In the genomic region with DNA sequence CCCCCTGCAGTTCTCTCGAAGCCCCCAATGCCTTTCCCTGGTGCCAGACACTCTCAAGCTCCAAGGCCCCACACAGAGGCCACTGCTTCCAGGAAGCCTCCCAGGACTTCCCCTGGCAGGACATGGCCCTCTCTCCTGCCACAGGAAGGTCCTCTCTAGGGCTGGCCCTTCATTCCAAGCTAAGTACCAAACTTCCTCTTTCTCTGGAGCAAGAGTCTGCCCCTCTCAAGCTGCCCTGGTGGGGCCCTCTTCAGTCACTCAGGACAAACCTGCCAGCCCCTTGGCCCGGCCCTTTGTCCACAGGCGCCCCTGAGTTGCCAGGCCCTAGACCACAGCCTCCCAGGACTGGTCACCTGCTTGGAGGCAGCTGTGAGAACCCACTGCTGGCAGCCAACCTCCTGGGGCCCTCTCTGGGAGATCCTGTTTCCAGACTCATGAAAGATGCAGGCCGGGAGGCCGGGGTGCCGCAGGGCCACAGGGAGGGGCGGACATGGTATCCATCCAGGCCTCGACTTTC, we compare ENCODE assay signal across 10 cellular contexts. TPM values are rescaled to one million over a fixed set of nuclear protein-coding genes. Genes with fewer than 3 reads are reported as not detected.
A peak's percentile ranks its signal among the peaks of the same experiment; 100 is the strongest.
DNase-seq lines count a peak whose midpoint lies in the region; ATAC-seq, FAIRE-seq and TF ChIP-seq lines count a peak whose summit lies in the region.
"Had no signal": no experiment of that assay in that cellular context is flagged by ENCODE, and none has a peak within 500 bp of the region (broad histone marks: within the 10 kb centered on the region; RNA-seq: fewer than 3 reads in every experiment).

No MANE protein-coding gene starts in this region.

- H3K36me3 ChIP-seq in GM12878 (ENCODE audit: control insufficient read depth in 2 of 2, insufficient read depth in 2 of 2, low read length in 1 of 2) (peaks cover 0 to 4% of the 10 kb centered on the region in 2 experiments; a peak in 2 of 4 replicates), liver (ENCODE audit: control insufficient read depth in 4 of 4, insufficient read depth in 3 of 4, low read depth in 1 of 4, low read length in 3 of 4) (peaks cover 4 to 22% (median 11%) of the 10 kb centered on the region in 4 donors), suprapubic skin (peaks cover 33% of the 10 kb centered on the region)

- DNase-seq in T-helper 2 cell treated with Interferon-gamma antibody and Interleukin-4, amounts not matched to agents 5 μg/mL and 100 μg/mL, for 36 hours (ENCODE audit: low spot score), result no peak
- DNase-seq in T-helper 2 cell (no peak), GM12878 (ENCODE audit: low read depth, low spot score) (no peak), suprapubic skin (ENCODE audit: low spot score in 2 of 2) (peak; percentile 62 to 74), NCI-H2081 treated with DMSO at 0.1 percent for 48 hours (lab: John Stamatoyannopoulos, UW) (no peak)
- DNase-seq in stimulated activated CD4-positive, alpha-beta T cell treated with anti-CD3 and anti-CD28 coated beads, Interleukin-4, amount 100 ng/mL, for 4 hours, result no peak
- DNase-seq: effector CD8-positive, alpha-beta T cell had no signal

- H3K4me3 Mint-ChIP-seq in T-helper 2 cell treated with Interferon-gamma antibody and Interleukin-4, amounts not matched to agents 5 μg/mL and 100 μg/mL, for 36 hours, result peak overlapping the region; percentile 36

- H3K9ac ChIP-seq in GM12878 (ENCODE audit: control insufficient read depth, insufficient read depth, low read length), result no peak overlapping the region
- no peak overlapping the region for H3K9ac ChIP-seq in liver (ENCODE audit: low read depth in 1 of 2, low read length in 2 of 2)

- peaks cover 22% of the 10 kb centered on the region for H3K4me1 Mint-ChIP-seq in T-helper 2 cell treated with Interferon-gamma antibody and Interleukin-4, amounts not matched to agents 5 μg/mL and 100 μg/mL, for 36 hours (ENCODE audit: low read depth)

- intact Hi-C loops in GM12878 (cut with micrococcal nuclease; ENCODE audit: unreplicated experiment), result no loop called here

- H3K27me3 Mint-ChIP-seq in T-helper 2 cell treated with Interferon-gamma antibody and Interleukin-4, amounts not matched to agents 5 μg/mL and 100 μg/mL, for 36 hours (ENCODE audit: low read depth), result no peaks in the 10 kb centered on the region

- H3K9me3 ChIP-seq in GM12878 (replicated peaks; ENCODE audit: control insufficient read depth, insufficient read depth, low read length), result no peaks in the 10 kb centered on the region
- no peaks in the 10 kb centered on the region for H3K9me3 ChIP-seq in liver (ENCODE audit: control insufficient read depth in 4 of 4, low read length in 3 of 4)
- H3K9me3 ChIP-seq in suprapubic skin, result no peaks in the 10 kb centered on the region

- H3K36me3 Mint-ChIP-seq in T-helper 2 cell treated with Interferon-gamma antibody and Interleukin-4, amounts not matched to agents 5 μg/mL and 100 μg/mL, for 36 hours (ENCODE audit: low read depth), result peaks cover 5% of the 10 kb centered on the region

- H3K27me3 ChIP-seq in GM12878 (replicated peaks in 1 of 2; ENCODE audit: control insufficient read depth in 2 of 2, insufficient read depth in 2 of 2, low read length in 1 of 2) (no peaks in the 10 kb centered on the region), liver (ENCODE audit: control insufficient read depth in 4 of 4, insufficient read depth in 4 of 4, low read length in 3 of 4) (no peaks in the 10 kb centered on the region), suprapubic skin (no peaks in the 10 kb centered on the region)

- in situ Hi-C loops in GM12878 (cut with MboI), result no loop called here

- peak overlapping the region; percentile 60 for H3K27ac Mint-ChIP-seq in T-helper 2 cell treated with Interferon-gamma antibody and Interleukin-4, amounts not matched to agents 5 μg/mL and 100 μg/mL, for 36 hours

- CTCF ChIA-PET in GM12878 (lab: Yijun Ruan, JAX), result interaction anchor here (1.2 kb wide), 1 partner anchor 18 kb away, joined by 6 read pairs; no protein-coding TSS in a partner anchor

- no peaks in the 10 kb centered on the region for H3K9me3 Mint-ChIP-seq in T-helper 2 cell treated with Interferon-gamma antibody and Interleukin-4, amounts not matched to agents 5 μg/mL and 100 μg/mL, for 36 hours

- 44% methylated on average over 8 of the region's 8 CpGs for WGBS in GM12878 (ENCODE audit: insufficient coverage, insufficient replicate concordance, low lambda C conversion rate, missing lambda C conversion rate)
- 73% methylated on average over 8 of the region's 8 CpGs for WGBS in liver
- WGBS in suprapubic skin, result 60% methylated on average over 1 of the region's 8 CpGs

- H3K4me3 ChIP-seq in GM12878, result no peak overlapping the region
- no peak overlapping the region for H3K4me3 ChIP-seq in liver (ENCODE audit: low read depth in 1 of 3, low read length in 3 of 3)
- H3K4me3 ChIP-seq in suprapubic skin, result no peak overlapping the region

- TF ChIP-seq EP300 in GM12878 (IDR thresholded peaks at IDR 0.05; ENCODE audit: borderline replicate concordance in 1 of 2, control insufficient read depth in 1 of 2, low read depth in 2 of 2, low read length in 2 of 2) (no peak), suprapubic skin (IDR thresholded peaks at IDR 0.05) (no peak)

- TF ChIP-seq RAD21 in GM12878 (IDR thresholded peaks at IDR 0.05; ENCODE audit: insufficient read depth, low read depth, low read length), result no peak
- TF ChIP-seq RAD21 in liver (IDR thresholded peaks at IDR 0.05), result no peak

- POLR2A ChIA-PET in GM12878 (lab: Charles Lee), result interaction anchor here (0.5 to 1.5 kb wide), 2 partner anchors 32 to 80 kb away, joined by 4 to 5 read pairs; partner anchors contain the start of gene CARD19

- H4K20me1 ChIP-seq in GM12878 (ENCODE audit: control insufficient read depth, insufficient read depth), result no peaks in the 10 kb centered on the region

- SMC1A ChIA-PET in GM12878 (lab: Charles Lee; ENCODE audit: uncharacterized antibody, unreplicated experiment), result interaction anchor here (1.5 kb wide), 1 partner anchor 19 kb away, joined by 4 read pairs; no protein-coding TSS in a partner anchor

- H3K79me2 ChIP-seq in GM12878 (ENCODE audit: control insufficient read depth, insufficient read depth, low read length), result peaks cover 5% of the 10 kb centered on the region

- H3K27ac ChIP-seq in GM12878 (ENCODE audit: control insufficient read depth, insufficient read depth) (no peak overlapping the region), liver (ENCODE audit: low read depth in 1 of 2, low read length in 2 of 2) (peak overlapping the region; percentile 25 to 40), suprapubic skin (peak overlapping the region; percentile 71)

- TF ChIP-seq POLR2A in GM12878 (IDR thresholded peaks at IDR 0.05; ENCODE audit: low read depth, low read length) (no peak), suprapubic skin (IDR thresholded peaks at IDR 0.05) (no peak)

- no peak overlapping the region for H3K4me2 ChIP-seq in GM12878 (ENCODE audit: control insufficient read depth, insufficient read depth)

- RAD21 ChIA-PET in GM12878 (lab: Charles Lee; ENCODE audit: unreplicated experiment), result interaction anchor here (5.4 kb wide), 1 partner anchor 19 kb away, joined by 21 read pairs; no protein-coding TSS in a partner anchor

- H2AFZ ChIP-seq in GM12878 (ENCODE audit: control insufficient read depth, low read depth, low read length), result no peak overlapping the region

- no TSS peak for BruUV-seq in GM12878 (replicated peaks; lab: Mats Ljungman, UMichigan)

- H3K4me1 ChIP-seq in GM12878 (ENCODE audit: control insufficient read depth, insufficient read depth, low read length) (peaks cover 19% of the 10 kb centered on the region), liver (ENCODE audit: control insufficient read depth in 4 of 4, insufficient read depth in 4 of 4, low read length in 3 of 4) (peaks cover 12 to 49% (median 29%) of the 10 kb centered on the region in 4 donors), suprapubic skin (peaks cover 68% of the 10 kb centered on the region)

- TF ChIP-seq CTCF in GM12878 (IDR thresholded peaks at IDR 0.05 in 2 of 3, conservative IDR thresholded peaks at IDR 0.05 in 1 of 3; ENCODE audit: control insufficient read depth in 2 of 3, extremely low read depth in 1 of 3, insufficient read depth in 1 of 3, low read depth in 3 of 3, low read length in 3 of 3) (no peak), liver (IDR thresholded peaks at IDR 0.05; ENCODE audit: low read depth, low read length, missing input control) (no peak), suprapubic skin (IDR thresholded peaks at IDR 0.05) (no peak)

- ATAC-seq in GM12878 (peak; percentile 12), HG03439 (IDR thresholded peaks at IDR 0.05; ENCODE audit: unreplicated experiment) (no peak)

- no peak for FAIRE-seq in GM12878 (lab: Jason Lieb, UNC)
- FAIRE-seq: A204.1 had no signal

RNA-seq across cellular contexts. Expression of gene NINJ1, which starts 6.6 kb away (rescaled TPM):
- total RNA-seq in GM12878 (2013; cell fraction: nucleolus; rRNA removed), result 38.5 and 41.6 TPM in 2 replicates
- total RNA-seq in GM12878 (2014; rRNA removed) (18.6 and 23.0 TPM in 2 replicates), GM12878 (2014; rRNA removed; fragmentation: Illumina TruSeq; extraction: Trizol) (8.0 TPM in 2 replicates), GM12878 (2021) (15.1 and 16.6 TPM in 2 replicates), liver (10 to 100 TPM; 31.2 to 40.0 TPM), suprapubic skin (100 to 1,000 TPM in 3 of 4 donors, 10 to 100 TPM in 1; 88.3 to 158 (median 113) TPM)
- polyA plus RNA-seq in GM12878 (2011; ENCODE audit: low read depth), result 13.3 TPM
- polyA plus RNA-seq in GM12878 (2011; rRNA removed) (12.7 and 33.5 TPM in 2 replicates), GM12878 (2014; fragmentation: Illumina TruSeq; extraction: Trizol) (2.5 and 8.7 TPM in 2 replicates), GM12878 (2014; fragmentation: Nextera tagmentation; extraction: Ambion mirVana) (1 to 10 TPM in 1 of 2 experiments, under 1 TPM in 1; 0.64 to 2.5 TPM), GM12878 (2014; rRNA removed) (23.7 and 27.5 TPM in 2 replicates), GM12878 (2016; fragmentation: Nextera tagmentation; extraction: Ambion mirVana) (10 to 100 TPM; 19.1 to 19.3 TPM), liver (10 to 100 TPM; 70.4 to 72.1 TPM)
- polyA plus RNA-seq in GM12878 (2011; cell fraction: cytosol; rRNA removed), result 55.7 and 66.8 TPM in 2 replicates
- 48.8 and 50.5 TPM in 2 replicates for polyA plus RNA-seq in GM12878 (2011; cell fraction: nucleus; rRNA removed)
- polyA plus RNA-seq in GM12878 (2012), result 25.3 and 27.1 TPM in 2 replicates
- 21.6 and 36.2 TPM in 2 replicates for polyA minus RNA-seq in GM12878 (2011; rRNA and poly(A)+ RNA removed)
- 14.6 and 15.7 TPM in 2 replicates for polyA minus RNA-seq in GM12878 (2011; cell fraction: cytosol; rRNA and poly(A)+ RNA removed)
- polyA minus RNA-seq in GM12878 (2011; cell fraction: nucleus; rRNA and poly(A)+ RNA removed), result 8.0 and 14.3 TPM in 2 replicates

RNA-seq across cellular contexts. Expression of gene CARD19, which starts 31.4 kb away (rescaled TPM):
- 9.7 and 10.4 TPM in 2 replicates for total RNA-seq in GM12878 (2013; cell fraction: nucleolus; rRNA removed)
- 40.8 and 41.6 TPM in 2 replicates for total RNA-seq in GM12878 (2014; rRNA removed)
- total RNA-seq in GM12878 (2014; rRNA removed; fragmentation: Illumina TruSeq; extraction: Trizol), result 12.0 and 13.3 TPM in 2 replicates
- total RNA-seq in GM12878 (2021), result 21.6 and 21.8 TPM in 2 replicates
- polyA plus RNA-seq in GM12878 (2011; ENCODE audit: low read depth), result 4.0 TPM
- polyA plus RNA-seq in GM12878 (2011; rRNA removed), result 8.6 and 18.3 TPM in 2 replicates
- polyA plus RNA-seq in GM12878 (2011; cell fraction: cytosol; rRNA removed), result 34.4 and 49.8 TPM in 2 replicates
- 47.7 and 53.9 TPM in 2 replicates for polyA plus RNA-seq in GM12878 (2011; cell fraction: nucleus; rRNA removed)
- 11.9 and 12.2 TPM in 2 replicates for polyA plus RNA-seq in GM12878 (2012)
- polyA plus RNA-seq in GM12878 (2014; fragmentation: Illumina TruSeq; extraction: Trizol), result 0.49 and 6.3 TPM in 2 replicates
- 1 to 10 TPM in 1 of 2 experiments, under 1 TPM in 1; 0.61 to 3.3 TPM for polyA plus RNA-seq in GM12878 (2014; fragmentation: Nextera tagmentation; extraction: Ambion mirVana)
- 38.8 and 44.1 TPM in 2 replicates for polyA plus RNA-seq in GM12878 (2014; rRNA removed)
- 10 to 100 TPM; 23.3 to 27.7 TPM for polyA plus RNA-seq in GM12878 (2016; fragmentation: Nextera tagmentation; extraction: Ambion mirVana)
- polyA minus RNA-seq in GM12878 (2011; rRNA and poly(A)+ RNA removed), result 7.7 and 10.7 TPM in 2 replicates
- 6.0 and 6.9 TPM in 2 replicates for polyA minus RNA-seq in GM12878 (2011; cell fraction: cytosol; rRNA and poly(A)+ RNA removed)
- polyA minus RNA-seq in GM12878 (2011; cell fraction: nucleus; rRNA and poly(A)+ RNA removed), result 6.8 and 12.7 TPM in 2 replicates
- total RNA-seq in liver, result 10 to 100 TPM; 13.0 to 15.5 TPM
- polyA plus RNA-seq in liver, result 10 to 100 TPM; 17.2 to 18.2 TPM
- total RNA-seq in suprapubic skin, result 10 to 100 TPM; 43.2 to 63.6 (median 54.3) TPM

RNA-seq across cellular contexts. Expression of gene WNK2, which starts 56.5 kb away (rescaled TPM):
- not detected in 2 replicates for total RNA-seq in GM12878 (2013; cell fraction: nucleolus; rRNA removed)
- total RNA-seq in GM12878 (2014; rRNA removed) (not detected in 2 replicates), GM12878 (2014; rRNA removed; fragmentation: Illumina TruSeq; extraction: Trizol) (not detected in 2 replicates), GM12878 (2021) (0.08 and 0.15 TPM in 2 replicates), liver (1 to 10 TPM; 2.7 to 4.4 TPM), suprapubic skin (10 to 100 TPM; 39.5 to 93.7 (median 45.3) TPM)
- polyA plus RNA-seq in GM12878 (2011; ENCODE audit: low read depth), result not detected
- polyA plus RNA-seq in GM12878 (2011; rRNA removed) (not detected in 2 replicates), GM12878 (2014; fragmentation: Illumina TruSeq; extraction: Trizol) (not detected in 2 replicates), GM12878 (2014; fragmentation: Nextera tagmentation; extraction: Ambion mirVana) (not detected), GM12878 (2014; rRNA removed) (not detected in 2 replicates), GM12878 (2016; fragmentation: Nextera tagmentation; extraction: Ambion mirVana) (not detected), liver (under 1 TPM; 0.65 to 0.72 TPM)
- polyA plus RNA-seq in GM12878 (2011; cell fraction: cytosol; rRNA removed), result 0.01 TPM in 1 of 2 replicates, not detected in the other
- polyA plus RNA-seq in GM12878 (2011; cell fraction: nucleus; rRNA removed), result not detected in 2 replicates
- not detected in 2 replicates for polyA plus RNA-seq in GM12878 (2012)
- polyA minus RNA-seq in GM12878 (2011; rRNA and poly(A)+ RNA removed), result not detected in 2 replicates
- not detected in 2 replicates for polyA minus RNA-seq in GM12878 (2011; cell fraction: cytosol; rRNA and poly(A)+ RNA removed)
- not detected in 2 replicates for polyA minus RNA-seq in GM12878 (2011; cell fraction: nucleus; rRNA and poly(A)+ RNA removed)

Comparison
In these comparisons a context has a peak if more than half of its experiments do, and no peak if none do; other contexts are left out.
1. DNase-seq: peak in suprapubic skin (2 of 2); none in T-helper 2 cell treated with Interferon-gamma antibody and Interleukin-4, amounts not matched to agents 5 μg/mL and 100 μg/mL, for 36 hours (single experiment), T-helper 2 cell (0 of 5), GM12878 (single experiment), NCI-H2081 treated with DMSO at 0.1 percent for 48 hours (single experiment) and stimulated activated CD4-positive, alpha-beta T cell treated with anti-CD3 and anti-CD28 coated beads, Interleukin-4, amount 100 ng/mL, for 4 hours (0 of 2).
2. RNA of gene WNK2, which starts 56.5 kb away (total RNA-seq): 39.5 to 93.7 TPM in suprapubic skin; 2.7 to 4.4 TPM in liver and 0.08 to 0.15 TPM in GM12878; every median in the first group is over 4 times any median in the second.